In the genomic region with DNA sequence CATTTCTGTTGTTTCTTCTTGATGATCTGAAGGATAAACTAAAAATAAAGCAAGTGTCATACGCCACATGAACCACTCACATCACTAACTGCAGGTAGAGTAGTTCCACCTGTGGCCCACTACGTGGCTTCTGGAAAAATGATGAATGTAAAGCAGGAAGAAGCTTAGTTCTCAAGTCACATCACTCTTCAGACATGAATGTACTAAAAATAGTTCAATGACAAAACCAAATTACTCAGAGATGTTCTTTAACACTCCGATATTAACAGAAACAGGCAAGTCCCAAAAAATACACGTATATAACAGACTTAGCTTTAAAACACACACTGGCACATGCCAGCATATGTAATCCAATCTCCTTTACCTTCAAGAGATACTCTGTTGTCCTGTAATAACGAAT, we compare ENCODE assay signal across 28 cellular contexts.
"Had no signal": no experiment of that assay in that cellular context is flagged by ENCODE, and none has a peak within 500 bp of the region (broad histone marks: within the 10 kb centered on the region; RNA-seq: fewer than 3 reads in every experiment).

No MANE protein-coding gene starts in this region.

- H3K36me3 Mint-ChIP-seq: immature natural killer cell; natural killer cell treated with Interleukin-12 subunit alpha and Interleukin-12 subunit beta and Interleukin-15 and Interleukin-18, amount 100 ng/mL, for 72 hours; type B pancreatic cell had no signal

- H3K79me2 ChIP-seq: parathyroid adenoma had no signal

- H3K4me3 Mint-ChIP-seq: activated naive CD8-positive, alpha-beta T cell treated with anti-CD3 and anti-CD28 coated beads for 36 hours; activated T-cell treated with anti-CD3 and anti-CD28 coated beads, Interleukin-2, amount 50 U/mL, for 4 hours; effector memory CD8-positive, alpha-beta T cell; immature natural killer cell; natural killer cell treated with Interleukin-12 subunit alpha and Interleukin-12 subunit beta and Interleukin-15 and Interleukin-18, amount 100 ng/mL, for 72 hours; stimulated activated memory B cell treated with anti-CD40 and anti-IgM and Interleukin-4, amounts not matched to agents 10 μg/mL and 1 μg/mL and 100 μg/mL, for 72 hours; type B pancreatic cell; WTC11 had no signal

- H3K27ac Mint-ChIP-seq: activated naive CD8-positive, alpha-beta T cell treated with anti-CD3 and anti-CD28 coated beads for 36 hours; activated T-helper 2 cell treated with anti-CD3 and anti-CD28 coated beads, Interferon-gamma antibody, Interleukin-2, Interleukin-4, amounts not matched to agents 10 μg/mL and 5 μg/mL and 100 μg/mL, durations not matched to agents 14 hours and 24 hours and 36 hours; effector memory CD8-positive, alpha-beta T cell; immature natural killer cell; natural killer cell treated with Interleukin-12 subunit alpha and Interleukin-12 subunit beta and Interleukin-15 and Interleukin-18, amount 100 ng/mL, for 72 hours; stimulated activated memory B cell treated with anti-CD40 and anti-IgM and Interleukin-4, amounts not matched to agents 10 μg/mL and 1 μg/mL and 100 μg/mL, for 72 hours; type B pancreatic cell; WTC11 had no signal

- H3K4me2 ChIP-seq: hepatocyte had no signal

- H3K9me3 Mint-ChIP-seq: activated naive CD8-positive, alpha-beta T cell treated with anti-CD3 and anti-CD28 coated beads for 36 hours; activated T-cell treated with anti-CD3 and anti-CD28 coated beads, Interleukin-2, amount 50 U/mL, for 4 hours; effector memory CD8-positive, alpha-beta T cell; immature natural killer cell; natural killer cell treated with Interleukin-12 subunit alpha and Interleukin-12 subunit beta and Interleukin-15 and Interleukin-18, amount 100 ng/mL, for 72 hours; type B pancreatic cell had no signal

- H2AFZ ChIP-seq: hepatocyte, parathyroid adenoma had no signal

- H3K27me3 Mint-ChIP-seq: activated naive CD8-positive, alpha-beta T cell treated with anti-CD3 and anti-CD28 coated beads for 36 hours; stimulated activated memory B cell treated with anti-CD40 and anti-IgM and Interleukin-4, amounts not matched to agents 10 μg/mL and 1 μg/mL and 100 μg/mL, for 72 hours; type B pancreatic cell had no signal

- ATAC-seq: activated T-cell treated with anti-CD3 and anti-CD28 coated beads, Interleukin-2, amount 50 U/mL, for 4 hours; body of pancreas; effector memory CD8-positive, alpha-beta T cell; esophagus mucosa; left ventricle myocardium superior; natural killer cell treated with Interleukin-12 subunit alpha and Interleukin-12 subunit beta and Interleukin-15 and Interleukin-18, amount 100 ng/mL, for 72 hours; right lobe of liver; stimulated activated memory B cell treated with anti-CD40 and anti-IgM and Interleukin-4, amounts not matched to agents 10 μg/mL and 1 μg/mL and 100 μg/mL, for 72 hours; WTC11 had no signal

- H3K36me3 ChIP-seq: neutrophil, right lobe of liver, vagina had no signal

- H3K4me3 ChIP-seq: body of pancreas, hepatocyte, right lobe of liver, vagina had no signal

- H3K27me3 ChIP-seq: body of pancreas, hepatocyte, neutrophil, right lobe of liver, vagina had no signal

- H3K4me1 ChIP-seq: parathyroid adenoma, vagina had no signal

- H3K27ac ChIP-seq: hepatocyte, neutrophil, parathyroid adenoma, vagina had no signal

- DNase-seq: activated CD4-positive, alpha-beta T cell treated with anti-CD3 and anti-CD28 coated beads, Interleukin-2, amount 50 U/mL, for 48 hours; activated CD8-positive, alpha-beta memory T cell treated with anti-CD3 and anti-CD28 coated beads, Interleukin-2, amount 50 U/mL, for 48 hours; activated naive CD4-positive, alpha-beta T cell treated with Interleukin-2 at 50 U/mL for 16 hours; activated naive CD8-positive, alpha-beta T cell treated with anti-CD3 and anti-CD28 coated beads for 36 hours; activated T-cell treated with anti-CD3 and anti-CD28 coated beads, Interleukin-2, amount 50 U/mL, for 4 hours; amniotic stem cell; body of pancreas; effector memory CD8-positive, alpha-beta T cell; glutamatergic neuron; immature natural killer cell; kidney glomerular epithelial cell; left ventricle myocardium superior; small intestine; stimulated activated CD4-positive, alpha-beta T cell treated with anti-CD3 and anti-CD28 coated beads, Interleukin-2, amount 100 ng/mL, for 24 hours had no signal

- H3K9ac ChIP-seq: parathyroid adenoma had no signal

- H3K9me3 ChIP-seq: body of pancreas, neutrophil, right lobe of liver, vagina had no signal

- H3K4me1 Mint-ChIP-seq: immature natural killer cell had no signal

- FAIRE-seq: endothelial cell of umbilical vein, frontal cortex, small intestine, TTC549 had no signal
